ENCODE assay signal across 26 cellular contexts in the genomic region with DNA sequence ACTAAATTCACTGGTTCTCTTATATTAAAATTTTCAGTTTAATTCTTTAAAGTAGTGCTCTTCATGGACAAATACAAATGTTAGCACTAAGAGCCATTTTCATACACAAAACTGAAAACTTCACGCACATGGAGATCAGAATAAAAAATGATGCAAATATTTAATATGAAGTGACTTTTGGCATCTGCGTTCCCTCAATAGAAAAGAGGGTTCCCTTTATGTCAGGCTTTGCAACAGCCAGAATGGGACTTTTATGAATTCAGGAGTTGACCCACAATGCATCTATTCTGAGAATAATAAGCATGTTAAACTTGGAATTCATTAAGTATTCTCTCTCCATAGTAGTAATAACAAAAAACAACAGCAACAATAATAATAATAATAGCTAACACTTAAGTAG.
"Had no signal": no experiment of that assay in that cellular context is flagged by ENCODE, and none has a peak within 500 bp of the region (broad histone marks: within the 10 kb centered on the region; RNA-seq: fewer than 3 reads in every experiment).

No MANE protein-coding gene starts in this region.

- H3K27ac Mint-ChIP-seq: activated CD4-positive, alpha-beta memory T cell treated with anti-CD3 and anti-CD28 coated beads, Interleukin-2, amount 10 ng/mL, durations not matched to agents 7 days and 5 days; activated CD8-positive, alpha-beta memory T cell treated with anti-CD3 and anti-CD28 coated beads, Interleukin-2, amount 10 ng/mL, durations not matched to agents 7 days and 5 days; activated naive CD8-positive, alpha-beta T cell treated with anti-CD3 and anti-CD28 coated beads, Interleukin-2, amount 10 ng/mL, durations not matched to agents 7 days and 5 days had no signal

- H3K4me1 ChIP-seq: ascending aorta had no signal

- H3K4me2 ChIP-seq: PC-9 had no signal

- H3K36me3 ChIP-seq: cardiac muscle cell had no signal

- FAIRE-seq: K562, RCC 7860, TTC549 had no signal

- ATAC-seq: activated CD4-positive, CD25-positive, alpha-beta regulatory T cell treated with anti-CD3 and anti-CD28 coated beads, Interleukin-2, amount 50 U/mL, for 24 hours; activated CD8-positive, alpha-beta memory T cell treated with anti-CD3 and anti-CD28 coated beads, Interleukin-2, amount 10 ng/mL, durations not matched to agents 7 days and 5 days; K562 had no signal

- H3K9me3 ChIP-seq: ascending aorta had no signal

- H3K27ac ChIP-seq: ascending aorta, cardiac muscle cell, PC-9 had no signal

- H2AFZ ChIP-seq: PC-9 had no signal

- H3K9me3 Mint-ChIP-seq: activated CD4-positive, alpha-beta memory T cell treated with anti-CD3 and anti-CD28 coated beads, Interleukin-2, amount 10 ng/mL, durations not matched to agents 7 days and 5 days; activated naive CD8-positive, alpha-beta T cell treated with anti-CD3 and anti-CD28 coated beads, Interleukin-2, amount 10 ng/mL, durations not matched to agents 7 days and 5 days; WTC11 had no signal

- H3K4me3 Mint-ChIP-seq: activated CD4-positive, alpha-beta memory T cell treated with anti-CD3 and anti-CD28 coated beads, Interleukin-2, amount 10 ng/mL, durations not matched to agents 7 days and 5 days; activated CD8-positive, alpha-beta memory T cell treated with anti-CD3 and anti-CD28 coated beads, Interleukin-2, amount 10 ng/mL, durations not matched to agents 7 days and 5 days; activated naive CD8-positive, alpha-beta T cell treated with anti-CD3 and anti-CD28 coated beads, Interleukin-2, amount 10 ng/mL, durations not matched to agents 7 days and 5 days; WTC11 had no signal

- H3K27me3 ChIP-seq: ascending aorta, cardiac muscle cell had no signal

- H3K27me3 Mint-ChIP-seq: activated CD4-positive, alpha-beta memory T cell treated with anti-CD3 and anti-CD28 coated beads, Interleukin-2, amount 10 ng/mL, durations not matched to agents 7 days and 5 days; activated CD8-positive, alpha-beta memory T cell treated with anti-CD3 and anti-CD28 coated beads, Interleukin-2, amount 10 ng/mL, durations not matched to agents 7 days and 5 days; activated naive CD8-positive, alpha-beta T cell treated with anti-CD3 and anti-CD28 coated beads, Interleukin-2, amount 10 ng/mL, durations not matched to agents 7 days and 5 days had no signal

- DNase-seq: activated CD4-positive, alpha-beta memory T cell treated with anti-CD3 and anti-CD28 coated beads, Interleukin-2, amount 10 ng/mL, durations not matched to agents 7 days and 5 days; activated CD4-positive, alpha-beta T cell treated with anti-CD3 and anti-CD28 coated beads for 4 hours; activated CD8-positive, alpha-beta memory T cell treated with anti-CD3 and anti-CD28 coated beads for 24 hours; activated CD8-positive, alpha-beta memory T cell treated with anti-CD3 and anti-CD28 coated beads, Interleukin-2, amount 10 ng/mL, durations not matched to agents 7 days and 5 days; activated CD8-positive, alpha-beta memory T cell treated with anti-CD3 and anti-CD28 coated beads, Interleukin-2, amount 50 U/mL, for 48 hours; activated effector memory CD4-positive, alpha-beta T cell treated with Interleukin-2 at 50 U/mL for 16 hours; activated naive CD4-positive, alpha-beta T cell treated with anti-CD3 and anti-CD28 coated beads, Interleukin-2, amount 50 U/mL, for 16 hours; activated naive CD8-positive, alpha-beta T cell treated with anti-CD3 and anti-CD28 coated beads, Interleukin-2, amount 10 ng/mL, durations not matched to agents 7 days and 5 days; activated T-cell treated with anti-CD3 and anti-CD28 coated beads, Interleukin-2, amount 50 U/mL, for 48 hours; amygdala; NCI-H1417 treated with DMSO at 0.1 percent for 48 hours; NCI-H187 treated with DMSO at 0.1 percent for 48 hours; NCI-H2227 treated with DMSO at 0.1 percent for 48 hours; NCI-H446; NCI-H510A treated with DMSO at 0.1 percent for 48 hours; NCI-H526 treated with DMSO at 0.1 percent for 48 hours; PC-9; Right ventricle myocardium superior; T1000 had no signal

- H3K4me3 ChIP-seq: ascending aorta, cardiac muscle cell, K562, PC-9 had no signal
